ENCODE assay signal across 1 cellular context in genomic region chr3:142180761-142181362, GRCh38.
TF ChIP-seq lines count a peak whose summit lies in the region.

No MANE protein-coding gene starts in this region.

TF ChIP-seq in GM12878, 131 proteins besides CTCF, POLR2A, EP300 and RAD21 (continued from another document):
- TF ChIP-seq IRF5 (IDR thresholded peaks at IDR 0.05; ENCODE audit: borderline replicate concordance): no peak
- TF ChIP-seq SMC3 (IDR thresholded peaks at IDR 0.05; ENCODE audit: borderline replicate concordance, low read length): no peak; the same call in 1 of the 2 replicates
- TF ChIP-seq SIN3A (IDR thresholded peaks at IDR 0.05; ENCODE audit: low read depth, low read length): no peak
- no peak for TF ChIP-seq ZBTB4 (CRISPR knock-in tag; IDR thresholded peaks at IDR 0.05)
- TF ChIP-seq ATF7 (IDR thresholded peaks at IDR 0.05; ENCODE audit: low read depth): no peak
- TF ChIP-seq RCOR1 (conservative IDR thresholded peaks at IDR 0.05; ENCODE audit: low read depth, low read length): no peak
- TF ChIP-seq CBFB (IDR thresholded peaks at IDR 0.05; ENCODE audit: low read depth): no peak
- TF ChIP-seq NFYA (IDR thresholded peaks at IDR 0.05; ENCODE audit: borderline replicate concordance, low read depth, low read length): no peak
- TF ChIP-seq POU2F2 (IDR thresholded peaks at IDR 0.05; ENCODE audit: borderline replicate concordance, low read depth, low read length): no peak
- TF ChIP-seq PAX8 (IDR thresholded peaks at IDR 0.05): no peak
- TF ChIP-seq FOS (IDR thresholded peaks at IDR 0.05; ENCODE audit: borderline replicate concordance, extremely low read depth, insufficient read length): no peak
- TF ChIP-seq ZNF274 (IDR thresholded peaks at IDR 0.05; ENCODE audit: insufficient read depth, insufficient read length): no peak
- no peak for TF ChIP-seq WRNIP1 (IDR thresholded peaks at IDR 0.05; ENCODE audit: borderline replicate concordance, low read depth, low read length)
